Comparison of ENCODE assay signal across 15 cellular contexts in the genomic region with DNA sequence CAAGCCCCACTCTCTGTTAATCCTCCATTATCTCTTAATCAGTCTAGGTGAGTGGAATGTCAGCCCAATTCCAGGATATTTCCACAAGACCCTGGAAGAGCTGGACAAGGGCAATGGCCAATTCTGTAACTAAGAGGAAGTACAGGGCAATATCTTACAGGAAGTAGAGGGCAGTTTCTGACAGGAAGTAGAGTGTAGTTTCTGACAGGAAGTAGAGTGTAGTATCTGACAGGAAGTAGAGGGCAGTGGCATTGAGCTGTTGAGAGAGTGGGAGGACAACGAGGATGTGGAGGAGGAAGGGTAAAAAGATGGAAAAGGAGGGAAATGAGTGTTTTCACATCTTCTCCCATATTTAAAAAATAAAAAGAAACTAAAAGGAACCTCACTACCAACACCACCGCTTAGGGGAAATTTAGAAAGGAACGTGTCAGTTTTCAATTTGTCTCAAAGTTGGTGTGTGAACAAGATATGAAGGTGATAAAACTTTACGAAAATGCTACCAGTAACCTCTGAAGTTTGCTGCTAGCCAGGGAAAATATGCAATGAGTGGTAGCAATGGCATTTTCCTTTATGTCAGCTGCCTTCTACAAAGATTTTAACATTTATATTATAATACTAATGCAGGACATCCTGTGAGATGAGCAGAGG.
A peak's percentile ranks its signal among the peaks of the same experiment; 100 is the strongest.
DNase-seq lines count a peak whose midpoint lies in the region; ATAC-seq lines count a peak whose summit lies in the region.
"Had no signal": no experiment of that assay in that cellular context is flagged by ENCODE, and none has a peak within 500 bp of the region (broad histone marks: within the 10 kb centered on the region; RNA-seq: fewer than 3 reads in every experiment).

No MANE protein-coding gene starts in this region.

- ATAC-seq in memory B cell (ENCODE audit: low read depth): peak; percentile 26
- no peak for ATAC-seq in left ventricle myocardium superior
- no peak for ATAC-seq in GM18907 (IDR thresholded peaks at IDR 0.05; ENCODE audit: unreplicated experiment)

- H2AFZ ChIP-seq in Karpas-422 (ENCODE audit: low read length): 0 out of 2 replicates have a peak overlapping the region, but pooled peaks have one; percentile 11
- H2AFZ ChIP-seq: parathyroid adenoma had no signal

- no peaks in the 10 kb centered on the region for H3K27me3 ChIP-seq in Karpas-422 (ENCODE audit: low read length)

- H4K20me1 ChIP-seq in Karpas-422 (ENCODE audit: insufficient read depth, low read depth, low read length): no peaks in the 10 kb centered on the region

- peak overlapping the region; percentile 4; the same call in 1 of the 2 replicates for H3K4me3 ChIP-seq in Karpas-422 (ENCODE audit: low read length)
- H3K4me3 ChIP-seq: coronary artery, HAP-1 had no signal

- DNase-seq in DMS53 (lab: John Stamatoyannopoulos, UW) (peak; percentile 15), DMS53 treated with DMSO at 0.1 percent for 48 hours (lab: John Stamatoyannopoulos, UW; ENCODE audit: unreplicated experiment) (no peak), Karpas-422 (peak; percentile 77), memory B cell (ENCODE audit: low spot score in 2 of 2) (no peak), OCI-M2 (lab: John Stamatoyannopoulos, UW; ENCODE audit: unreplicated experiment) (no peak), left ventricle myocardium superior (no peak)
- DNase-seq in T-helper 2 cell treated with Interferon-gamma antibody and Interleukin-4, amounts not matched to agents 5 μg/mL and 100 μg/mL, for 36 hours (ENCODE audit: low spot score): no peak
- DNase-seq: DMS 273 treated with DMSO at 0.1 percent for 48 hours, mesenchymal stem cell, NCI-H526 had no signal

- no peaks in the 10 kb centered on the region for H3K9me2 ChIP-seq in Karpas-422 (replicated peaks; ENCODE audit: insufficient read depth, low read length)

- H3K4me1 ChIP-seq in Karpas-422 (ENCODE audit: low read length): peaks cover 26% of the 10 kb centered on the region
- H3K4me1 ChIP-seq: HAP-1, parathyroid adenoma had no signal

- 0 out of 2 replicates have a peak overlapping the region, but pooled peaks have one; percentile 44 for H3K27ac ChIP-seq in Karpas-422 (ENCODE audit: low read length)
- H3K27ac ChIP-seq: 22Rv1, coronary artery, parathyroid adenoma had no signal

- no peak overlapping the region for H3K9ac ChIP-seq in Karpas-422 (ENCODE audit: low read length)
- H3K9ac ChIP-seq: parathyroid adenoma had no signal

- H3K4me1 Mint-ChIP-seq in T-helper 2 cell treated with Interferon-gamma antibody and Interleukin-4, amounts not matched to agents 5 μg/mL and 100 μg/mL, for 36 hours (ENCODE audit: low read depth): peaks cover 8% of the 10 kb centered on the region
- H3K4me1 Mint-ChIP-seq in memory B cell: peaks cover 4% of the 10 kb centered on the region

- intact Hi-C loops in left ventricle myocardium superior (cut with micrococcal nuclease): no loop called here

- peaks cover 10% of the 10 kb centered on the region for H3K27me3 Mint-ChIP-seq in T-helper 2 cell treated with Interferon-gamma antibody and Interleukin-4, amounts not matched to agents 5 μg/mL and 100 μg/mL, for 36 hours (ENCODE audit: low read depth)
- H3K27me3 Mint-ChIP-seq in memory B cell: no peaks in the 10 kb centered on the region

- peaks cover 3% of the 10 kb centered on the region for H3K36me3 Mint-ChIP-seq in T-helper 2 cell treated with Interferon-gamma antibody and Interleukin-4, amounts not matched to agents 5 μg/mL and 100 μg/mL, for 36 hours (ENCODE audit: low read depth)
- peaks cover 5% of the 10 kb centered on the region for H3K36me3 Mint-ChIP-seq in memory B cell

- peaks cover 6% of the 10 kb centered on the region for H3K9me3 ChIP-seq in Karpas-422 (ENCODE audit: low read length)
- H3K9me3 ChIP-seq: HAP-1 had no signal

- no peak overlapping the region for H3K4me3 Mint-ChIP-seq in T-helper 2 cell treated with Interferon-gamma antibody and Interleukin-4, amounts not matched to agents 5 μg/mL and 100 μg/mL, for 36 hours
- H3K4me3 Mint-ChIP-seq in memory B cell: no peak overlapping the region

- peaks cover 23% of the 10 kb centered on the region for H3K9me3 Mint-ChIP-seq in T-helper 2 cell treated with Interferon-gamma antibody and Interleukin-4, amounts not matched to agents 5 μg/mL and 100 μg/mL, for 36 hours
- peaks cover 5% of the 10 kb centered on the region for H3K9me3 Mint-ChIP-seq in memory B cell

- H3K27ac Mint-ChIP-seq in T-helper 2 cell treated with Interferon-gamma antibody and Interleukin-4, amounts not matched to agents 5 μg/mL and 100 μg/mL, for 36 hours: peak overlapping the region; percentile 51
- no peak overlapping the region for H3K27ac Mint-ChIP-seq in memory B cell

- peaks cover 4% of the 10 kb centered on the region; the same call in 1 of the 2 replicates for H3K36me3 ChIP-seq in Karpas-422 (ENCODE audit: insufficient read depth, low read length)
- H3K36me3 ChIP-seq: HAP-1 had no signal

- no peaks in the 10 kb centered on the region for H3K79me2 ChIP-seq in Karpas-422 (ENCODE audit: low read length)
- H3K79me2 ChIP-seq: parathyroid adenoma had no signal

- no peak overlapping the region for H3K4me2 ChIP-seq in Karpas-422 (ENCODE audit: low read depth, low read length, poor library complexity, severe bottlenecking)

Comparison
In these comparisons a context has a peak if more than half of its experiments do, and no peak if none do; other contexts are left out.
1. DNase-seq: peak in DMS53 (single experiment) and Karpas-422 (single experiment); none in DMS53 treated with DMSO at 0.1 percent for 48 hours (single experiment), T-helper 2 cell treated with Interferon-gamma antibody and Interleukin-4, amounts not matched to agents 5 μg/mL and 100 μg/mL, for 36 hours (single experiment), memory B cell (0 of 2), OCI-M2 (single experiment) and left ventricle myocardium superior (single experiment).